9 cellular contexts compared by ENCODE assay signal in genomic region chr9:111926421-111926875, GRCh38. TPM values are rescaled to one million over a fixed set of nuclear protein-coding genes. Genes with fewer than 3 reads are reported as not detected.
DNase-seq lines count a peak whose midpoint lies in the region; ATAC-seq and TF ChIP-seq lines count a peak whose summit lies in the region.
"Had no signal": no experiment of that assay in that cellular context is flagged by ENCODE, and none has a peak within 500 bp of the region (broad histone marks: within the 10 kb centered on the region; RNA-seq: fewer than 3 reads in every experiment).

No MANE protein-coding gene starts in this region.

- H4K20me1 ChIP-seq in OCI-LY1 (ENCODE audit: insufficient read depth, low read length): no peaks in the 10 kb centered on the region
- no peaks in the 10 kb centered on the region; the same call in 1 of the 2 replicates for H4K20me1 ChIP-seq in PC-9 (ENCODE audit: insufficient read depth)

- peaks cover 62% of the 10 kb centered on the region for H3K4me1 ChIP-seq in OCI-LY1 (ENCODE audit: insufficient read depth, low read length, severe bottlenecking)
- H3K4me1 ChIP-seq in aorta (ENCODE audit: control insufficient read depth in 1 of 2, insufficient read depth in 2 of 2, low read length in 2 of 2): no peaks in the 10 kb centered on the region
- H3K4me1 ChIP-seq in PC-9 (replicated peaks; ENCODE audit: insufficient read depth): no peaks in the 10 kb centered on the region; the same call in 1 of the 2 replicates
- H3K4me1 ChIP-seq: parathyroid adenoma had no signal

- WGBS in aorta, 2 donors: 81 to 82% methylated on average over 6 of the region's 6 CpGs

- DNase-seq in activated naive CD4-positive, alpha-beta T cell treated with anti-CD3 and anti-CD28 coated beads, Interleukin-2, amount 50 U/mL, for 72 hours (ENCODE audit: low spot score in 2 of 2): peak in 1 of 2 donors; percentile 23
- DNase-seq in mucosa of gallbladder (ENCODE audit: low spot score) (peak; percentile 50), aorta (peak in 1 of 2 donors; percentile 73), PC-9 (no peak), SKM-1 (lab: John Stamatoyannopoulos, UW; ENCODE audit: unreplicated experiment) (no peak)

- H3K36me3 ChIP-seq in OCI-LY1 (ENCODE audit: insufficient read depth, low read length): peaks cover 51% of the 10 kb centered on the region
- H3K36me3 ChIP-seq in aorta (ENCODE audit: control insufficient read depth in 1 of 2, insufficient read depth in 2 of 2, low read length in 1 of 2): peaks cover 0 to 3% of the 10 kb centered on the region in 2 donors
- H3K36me3 ChIP-seq in PC-9 (ENCODE audit: low read depth): peaks cover 42% of the 10 kb centered on the region

- POLR2A ChIA-PET in PC-9 (lab: Charles Lee; ENCODE audit: unreplicated experiment): no interaction called here

- H2AFZ ChIP-seq in OCI-LY1 (ENCODE audit: low read length): no peak overlapping the region
- H2AFZ ChIP-seq in PC-9: no peak overlapping the region
- H2AFZ ChIP-seq: parathyroid adenoma had no signal

- H3K27me3 ChIP-seq in OCI-LY1 (ENCODE audit: insufficient read depth, low read length) (no peaks in the 10 kb centered on the region), aorta (ENCODE audit: control insufficient read depth in 1 of 2, insufficient read depth in 2 of 2, low read length in 1 of 2) (no peaks in the 10 kb centered on the region), PC-9 (ENCODE audit: insufficient read depth, low read depth) (no peaks in the 10 kb centered on the region)

- 0 out of 2 replicates have a peak, but pooled peaks cover 5% of the 10 kb centered on the region for H3K79me2 ChIP-seq in OCI-LY1 (ENCODE audit: insufficient read depth, low read length)
- peaks cover 61% of the 10 kb centered on the region for H3K79me2 ChIP-seq in PC-9 (ENCODE audit: low read depth)
- H3K79me2 ChIP-seq: parathyroid adenoma had no signal

- H3K9me3 ChIP-seq in OCI-LY1 (ENCODE audit: low read length) (no peaks in the 10 kb centered on the region), aorta (ENCODE audit: control insufficient read depth, low read length) (no peaks in the 10 kb centered on the region), PC-9 (ENCODE audit: insufficient read depth, low read depth) (no peaks in the 10 kb centered on the region)

- H3K27ac ChIP-seq in OCI-LY1 (ENCODE audit: low read depth, low read length, poor library complexity, severe bottlenecking) (peak overlapping the region; percentile 78), aorta (ENCODE audit: low read depth in 1 of 2, low read length in 2 of 2) (no peak overlapping the region), PC-9 (no peak overlapping the region)
- H3K27ac ChIP-seq: parathyroid adenoma had no signal

- no peak overlapping the region for H3K9ac ChIP-seq in OCI-LY1 (ENCODE audit: low read length)
- H3K9ac ChIP-seq: parathyroid adenoma had no signal

- intact Hi-C loops in aorta (cut with DNase I): no loop called here
- intact Hi-C loops in PC-9 (cut with micrococcal nuclease; ENCODE audit: unreplicated experiment): no loop called here

- H3F3A ChIP-seq in OCI-LY1 (ENCODE audit: insufficient read depth, low read length): peaks cover 11% of the 10 kb centered on the region
- H3F3A ChIP-seq in PC-9 (ENCODE audit: insufficient read depth, low read depth): peaks cover 40% of the 10 kb centered on the region

- H3K9me2 ChIP-seq in OCI-LY1 (ENCODE audit: low read depth, low read length): no peaks in the 10 kb centered on the region
- H3K9me2 ChIP-seq in PC-9 (ENCODE audit: insufficient read depth): no peaks in the 10 kb centered on the region

- H3K9me3 Mint-ChIP-seq in activated naive CD4-positive, alpha-beta T cell treated with anti-CD3 and anti-CD28 coated beads, Interleukin-2, amount 50 U/mL, for 72 hours: no peaks in the 10 kb centered on the region

- H3K4me3 ChIP-seq in OCI-LY1 (ENCODE audit: low read depth, low read length, poor library complexity, severe bottlenecking) (no peak overlapping the region), aorta (ENCODE audit: low read length in 2 of 2) (no peak overlapping the region), PC-9 (no peak overlapping the region)

- CTCF ChIA-PET in PC-9 (lab: Charles Lee): interaction anchor here (0.6 kb wide), 1 partner anchor 49 kb away, joined by 7 read pairs; no protein-coding TSS in a partner anchor

- peak overlapping the region; percentile 41; the same call in 1 of the 2 replicates for H3K4me2 ChIP-seq in OCI-LY1 (ENCODE audit: low read length)
- H3K4me2 ChIP-seq in PC-9: no peak overlapping the region

- ATAC-seq in GM18508 (IDR thresholded peaks at IDR 0.05; ENCODE audit: insufficient read depth, unreplicated experiment): peak; percentile 93
- ATAC-seq in HG02840 (IDR thresholded peaks at IDR 0.05; ENCODE audit: low FRiP score, unreplicated experiment): peak; percentile 94
- peak; percentile 98 to 99 for ATAC-seq in activated naive CD4-positive, alpha-beta T cell treated with anti-CD3 and anti-CD28 coated beads, Interleukin-2, amount 50 U/mL, for 72 hours
- peak; percentile 62 for ATAC-seq in aorta (ENCODE audit: low FRiP score)

- H3K36me3 Mint-ChIP-seq in activated naive CD4-positive, alpha-beta T cell treated with anti-CD3 and anti-CD28 coated beads, Interleukin-2, amount 50 U/mL, for 72 hours: peaks cover 0 to 22% of the 10 kb centered on the region in 2 donors

- H3K27ac Mint-ChIP-seq in activated naive CD4-positive, alpha-beta T cell treated with anti-CD3 and anti-CD28 coated beads, Interleukin-2, amount 50 U/mL, for 72 hours: peak overlapping the region; percentile 31 to 88

- TF ChIP-seq CTCF in OCI-LY1 (IDR thresholded peaks at IDR 0.05; ENCODE audit: low read length): no peak
- no peak for TF ChIP-seq CTCF in PC-9 (conservative IDR thresholded peaks at IDR 0.05)

- no TSS peak for BruUV-seq in PC-9 (replicated peaks; lab: Mats Ljungman, UMichigan)

RNA-seq across cellular contexts. Expression of gene UGCG, which starts 29.8 kb away (rescaled TPM):
- 10 to 100 TPM; 12.5 to 23.5 TPM for total RNA-seq in activated naive CD4-positive, alpha-beta T cell treated with anti-CD3 and anti-CD28 coated beads, Interleukin-2, amount 50 U/mL, for 72 hours
- total RNA-seq in mucosa of gallbladder (44.6 TPM), aorta (10 to 100 TPM; 36.6 to 51.2 TPM), PC-9 (2021) (79.8 and 88.7 TPM in 2 replicates)
- 10 to 100 TPM in 1 of 2 donors, 1 to 10 TPM in 1; 7.9 to 10.2 TPM for polyA plus RNA-seq in aorta
